14 cellular contexts compared by ENCODE assay signal in the genomic region with DNA sequence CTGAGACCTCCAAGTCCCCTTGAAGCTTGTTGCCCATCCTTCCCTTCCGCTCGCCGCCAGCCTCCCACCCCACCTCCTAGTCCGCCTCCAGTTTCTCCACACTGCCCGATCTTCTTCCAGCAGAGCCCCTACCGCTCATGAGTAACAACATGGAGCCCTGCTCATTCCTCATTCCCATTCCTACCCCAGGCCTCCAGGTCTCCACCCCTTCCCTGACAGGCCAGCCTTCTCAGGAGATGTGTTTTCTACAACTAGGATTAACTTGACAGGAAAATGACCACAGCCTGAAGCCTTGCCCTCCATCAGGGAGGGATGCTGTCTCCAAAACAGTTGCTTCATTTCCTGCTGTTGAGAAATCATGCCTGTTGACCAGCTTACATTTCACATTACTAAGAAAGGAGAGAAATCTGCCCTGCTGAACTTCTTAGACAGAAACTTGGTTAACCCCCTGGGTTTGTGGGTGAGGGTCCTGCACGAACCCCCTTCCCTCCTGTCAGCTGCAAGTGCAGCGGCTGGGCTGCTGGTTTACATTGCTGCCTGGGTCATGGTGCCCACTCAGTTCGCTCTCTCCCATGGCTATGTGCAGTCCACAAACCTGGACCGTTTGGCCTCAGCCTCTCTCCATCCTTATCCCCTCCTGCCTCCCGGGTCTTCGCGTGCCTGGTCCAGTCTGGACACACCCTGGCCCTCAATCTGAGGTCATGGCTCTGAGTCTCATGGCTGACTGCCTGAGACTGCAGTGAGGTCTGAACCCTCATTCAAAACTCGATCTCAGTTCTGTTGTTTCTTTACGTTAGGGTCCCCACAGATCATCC. TPM values are rescaled to one million over a fixed set of nuclear protein-coding genes. Genes with fewer than 3 reads are reported as not detected.
DNase-seq lines count a peak whose midpoint lies in the region; ATAC-seq, FAIRE-seq and TF ChIP-seq lines count a peak whose summit lies in the region.
"Had no signal": no experiment of that assay in that cellular context is flagged by ENCODE, and none has a peak within 500 bp of the region (broad histone marks: within the 10 kb centered on the region; RNA-seq: fewer than 3 reads in every experiment).

No MANE protein-coding gene starts in this region.

- no peak for ATAC-seq in natural killer cell treated with Interleukin-12 subunit alpha and Interleukin-12 subunit beta and Interleukin-15 and Interleukin-18, amount 100 ng/mL, for 72 hours

- no peaks in the 10 kb centered on the region for H3K9me3 Mint-ChIP-seq in natural killer cell treated with Interleukin-12 subunit alpha and Interleukin-12 subunit beta and Interleukin-15 and Interleukin-18, amount 100 ng/mL, for 72 hours

- TF ChIP-seq POLR2A in H1 (IDR thresholded peaks at IDR 0.05; ENCODE audit: control extremely low read depth in 1 of 2, low read depth in 2 of 2, low read length in 2 of 2): no peak

- no peaks in the 10 kb centered on the region for H3K79me1 ChIP-seq in H1 (ENCODE audit: low read depth, low read length)

- H2BK12ac ChIP-seq in H1 (ENCODE audit: low read depth, low read length): 0 out of 2 replicates have a peak overlapping the region, but pooled peaks have one; percentile 12

- no peak overlapping the region for H3K14ac ChIP-seq in H1 (ENCODE audit: insufficient read length)

- DNase-seq in M059J (ENCODE audit: low read depth): peak; percentile 69
- no peak for DNase-seq in H1 (ENCODE audit: low read depth in 1 of 2, low spot score in 2 of 2)
- peak; percentile 48 for DNase-seq in mucosa of gallbladder (ENCODE audit: low spot score)
- DNase-seq in GM19240 (ENCODE audit: insufficient read length, low spot score): no peak
- DNase-seq in natural killer cell treated with Interleukin-12 subunit alpha and Interleukin-12 subunit beta and Interleukin-15 and Interleukin-18, amount 100 ng/mL, for 72 hours (ENCODE audit: low spot score): no peak
- DNase-seq in NCI-H748 treated with DMSO at 0.1 percent for 48 hours (lab: John Stamatoyannopoulos, UW): no peak
- no peak for DNase-seq in kidney glomerular epithelial cell (lab: John Stamatoyannopoulos, UW)
- DNase-seq: NCI-H1092 had no signal

- no peak for FAIRE-seq in H1 (lab: Jason Lieb, UNC)

- H3K23ac ChIP-seq in H1 (ENCODE audit: insufficient read length): no peak overlapping the region

- H3K56ac ChIP-seq in H1 (replicated peaks; ENCODE audit: insufficient read length, low read depth, low read length): no peak overlapping the region

- peaks cover 0 to 5% of the 10 kb centered on the region in 2 donors for H3K4me1 Mint-ChIP-seq in natural killer cell treated with Interleukin-12 subunit alpha and Interleukin-12 subunit beta and Interleukin-15 and Interleukin-18, amount 100 ng/mL, for 72 hours (ENCODE audit: low read depth in 2 of 2)
- H3K4me1 Mint-ChIP-seq: memory B cell had no signal

- H2BK15ac ChIP-seq in H1 (ENCODE audit: low read length): no peak overlapping the region

- H3K4me1 ChIP-seq in ACC112 (ENCODE audit: control insufficient read depth, insufficient read depth, low read length, unreplicated experiment) (peaks cover 51% of the 10 kb centered on the region), H1 (replicated peaks in 1 of 4; ENCODE audit: control insufficient read depth in 3 of 4, insufficient read depth in 4 of 4, low read length in 3 of 4) (peaks cover 0 to 7% (median 0%) of the 10 kb centered on the region in 4 experiments; a peak in 2 of 7 replicates)

- TF ChIP-seq CTCF in H1 (IDR thresholded peaks at IDR 0.05; ENCODE audit: control extremely low read depth in 1 of 3, insufficient read depth in 1 of 3, low read depth in 1 of 3, low read length in 3 of 3): no peak

- peaks cover 26 to 34% of the 10 kb centered on the region in 2 donors for H3K27me3 Mint-ChIP-seq in natural killer cell treated with Interleukin-12 subunit alpha and Interleukin-12 subunit beta and Interleukin-15 and Interleukin-18, amount 100 ng/mL, for 72 hours

- peak overlapping the region; percentile 3 for H2AFZ ChIP-seq in ACC112 (ENCODE audit: low read length, unreplicated experiment)
- H2AFZ ChIP-seq in H1 (ENCODE audit: low read length): no peak overlapping the region

- no peak overlapping the region for H3K4me3 Mint-ChIP-seq in natural killer cell treated with Interleukin-12 subunit alpha and Interleukin-12 subunit beta and Interleukin-15 and Interleukin-18, amount 100 ng/mL, for 72 hours
- H3K4me3 Mint-ChIP-seq: memory B cell had no signal

- H3K27ac Mint-ChIP-seq in natural killer cell treated with Interleukin-12 subunit alpha and Interleukin-12 subunit beta and Interleukin-15 and Interleukin-18, amount 100 ng/mL, for 72 hours: no peak overlapping the region
- H3K27ac Mint-ChIP-seq: memory B cell had no signal

- H3K18ac ChIP-seq in H1 (ENCODE audit: extremely low read depth, low read length): no peak overlapping the region

- H3K4me3 ChIP-seq in ACC112 (ENCODE audit: low read depth, low read length): no peak overlapping the region
- no peak overlapping the region for H3K4me3 ChIP-seq in H1 (ENCODE audit: extremely low read depth in 1 of 4, insufficient read depth in 2 of 4, low read depth in 3 of 4, low read length in 4 of 4)
- H3K4me3 ChIP-seq: BLaER1 had no signal

- no peak overlapping the region for H4K91ac ChIP-seq in H1 (replicated peaks; ENCODE audit: insufficient read length, low read length)

- H2BK120ac ChIP-seq in H1 (replicated peaks; ENCODE audit: low read depth, low read length): no peak overlapping the region

- no peak overlapping the region for H2BK5ac ChIP-seq in H1 (ENCODE audit: low read depth, low read length)

- H3K9me3 ChIP-seq in H1 (ENCODE audit: insufficient read depth in 2 of 2, low read depth in 1 of 2, low read length in 1 of 2): no peaks in the 10 kb centered on the region
- H3K9me3 ChIP-seq: BLaER1 had no signal

- no peak for TF ChIP-seq EP300 in H1 (IDR thresholded peaks at IDR 0.05; ENCODE audit: borderline replicate concordance in 1 of 2, low read depth in 2 of 2, low read length in 2 of 2)

- CTCF ChIA-PET in H1 (lab: Charles Lee; ENCODE audit: partially characterized antibody): interaction anchor here (0.7 to 6.7 kb wide), 10 partner anchors 14 to 162 kb away, joined by 3 to 55 read pairs (median 4); no protein-coding TSS in a partner anchor

- H3K36me3 ChIP-seq in ACC112 (ENCODE audit: insufficient read depth, low read length) (no peaks in the 10 kb centered on the region), H1 (ENCODE audit: control insufficient read depth in 2 of 4, insufficient read depth in 4 of 4, low read length in 3 of 4) (no peaks in the 10 kb centered on the region)
- H3K36me3 ChIP-seq: BLaER1 had no signal

- no peak overlapping the region for H3K4me2 ChIP-seq in H1 (ENCODE audit: insufficient read depth in 1 of 2, low read depth in 2 of 2, low read length in 2 of 2)
- H3K4me2 ChIP-seq: BLaER1 had no signal

- H3K79me2 ChIP-seq in ACC112 (ENCODE audit: control insufficient read depth, insufficient read depth, low read length, unreplicated experiment) (no peaks in the 10 kb centered on the region), H1 (ENCODE audit: control insufficient read depth in 1 of 2, insufficient read depth in 2 of 2, low read length in 2 of 2) (no peaks in the 10 kb centered on the region)

- POLR2A ChIA-PET in H1 (lab: Charles Lee; ENCODE audit: partially characterized antibody): interaction anchor here (1.2 kb wide), 1 partner anchor 65 kb away, joined by 3 read pairs; no protein-coding TSS in a partner anchor

- H3K27ac ChIP-seq in ACC112 (ENCODE audit: low read depth, low read length) (peak overlapping the region; percentile 53), H1 (ENCODE audit: low read depth, low read length) (no peak overlapping the region)
- H3K27ac ChIP-seq: BLaER1 had no signal

- H3K23me2 ChIP-seq in H1 (ENCODE audit: low read depth, low read length): no peaks in the 10 kb centered on the region

- no peak overlapping the region for H2AK5ac ChIP-seq in H1 (ENCODE audit: low read depth, low read length)

- H3K4ac ChIP-seq in H1 (replicated peaks; ENCODE audit: insufficient read length, low read depth, low read length): no peak overlapping the region

- no peak overlapping the region for H4K8ac ChIP-seq in H1 (ENCODE audit: extremely low read depth, insufficient read depth, low read length)

- H3K27me3 ChIP-seq in ACC112 (ENCODE audit: insufficient read depth, low read length): no peaks in the 10 kb centered on the region
- no peaks in the 10 kb centered on the region; a peak in 1 of 7 replicates for H3K27me3 ChIP-seq in H1 (replicated peaks in 1 of 4; ENCODE audit: control insufficient read depth in 3 of 4, extremely low read depth in 1 of 4, insufficient read depth in 3 of 4, low read length in 3 of 4)
- H3K27me3 ChIP-seq: BLaER1 had no signal

- no peak overlapping the region for H4K5ac ChIP-seq in H1 (ENCODE audit: insufficient read length, low read depth, low read length)

- H3K36me3 Mint-ChIP-seq in natural killer cell treated with Interleukin-12 subunit alpha and Interleukin-12 subunit beta and Interleukin-15 and Interleukin-18, amount 100 ng/mL, for 72 hours: no peaks in the 10 kb centered on the region
- H3K36me3 Mint-ChIP-seq: memory B cell had no signal

- WGBS in H1 (ENCODE audit: extremely low coverage in 1 of 2, insufficient coverage in 1 of 2, insufficient read length in 1 of 2, insufficient replicate concordance in 2 of 2, low coverage in 1 of 2, low lambda C conversion rate in 2 of 2, missing lambda C conversion rate in 1 of 2), 2 experiments: 95% methylated on average over 15 of the region's 15 CpGs; no CpG with 5 or more reads in 1 of the 2 experiments

- no peak overlapping the region for H3K9ac ChIP-seq in H1 (replicated peaks in 1 of 4; ENCODE audit: extremely low read depth in 1 of 4, low read depth in 3 of 4, low read length in 3 of 4)
- H3K9ac ChIP-seq: BLaER1 had no signal

- no peak for TF ChIP-seq RAD21 in H1 (IDR thresholded peaks at IDR 0.05 in 1 of 2, conservative IDR thresholded peaks at IDR 0.05 in 1 of 2; ENCODE audit: low read depth in 2 of 2, low read length in 2 of 2)

- no peaks in the 10 kb centered on the region for H4K20me1 ChIP-seq in H1 (replicated peaks in 1 of 2; ENCODE audit: control insufficient read depth in 1 of 2, insufficient read depth in 2 of 2, low read length in 2 of 2)
- H4K20me1 ChIP-seq: BLaER1 had no signal

- no peak overlapping the region for H2BK20ac ChIP-seq in H1 (ENCODE audit: low read length)

RNA-seq across cellular contexts. Expression of a gene that starts 16.1 kb away (rescaled TPM):
- not detected in 2 replicates for total RNA-seq in M059J (2014; rRNA removed; shearing (Covaris generic))
- total RNA-seq in H1 (2021; fragmentation: NEBNext Ultra II Directional; extraction: Animal tissue kit (Norgen Biotek cat#: 25700)): not detected in 2 replicates
- polyA plus RNA-seq in H1 (2011; rRNA removed): 0.57 and 1.0 TPM in 2 replicates
- polyA plus RNA-seq in H1 (2011; cell fraction: cytosol; rRNA removed): 0.66 TPM
- polyA plus RNA-seq in H1 (2011; cell fraction: nucleus; rRNA removed): 2.8 TPM
- 0.30 to 1.2 TPM (median 0.59 TPM) in 4 replicates for polyA plus RNA-seq in H1 (2012, experiment 1 of 2)
- polyA plus RNA-seq in H1 (2012, experiment 2 of 2): 0.12 TPM
- 0.14 TPM for polyA plus RNA-seq in H1 (2013, experiment 1 of 2)
- 0.13 TPM for polyA plus RNA-seq in H1 (2013, experiment 2 of 2)
- 0.37 TPM in 1 of 2 replicates, not detected in the other for polyA minus RNA-seq in H1 (2011; rRNA and poly(A)+ RNA removed)
- polyA minus RNA-seq in H1 (2011; cell fraction: cytosol; rRNA and poly(A)+ RNA removed): not detected
- polyA minus RNA-seq in H1 (2011; cell fraction: nucleus; rRNA and poly(A)+ RNA removed): not detected
- total RNA-seq in mucosa of gallbladder: 0.40 TPM
- 1 to 10 TPM; 1.6 to 1.8 TPM for total RNA-seq in natural killer cell treated with Interleukin-12 subunit alpha and Interleukin-12 subunit beta and Interleukin-15 and Interleukin-18, amount 100 ng/mL, for 72 hours
- total RNA-seq: activated CD8-positive, alpha-beta memory T cell treated with anti-CD3 and anti-CD28 coated beads for 36 hours had no signal

RNA-seq across cellular contexts. Expression of a gene that starts 26.8 kb away (rescaled TPM):
- total RNA-seq in M059J (2014; rRNA removed; shearing (Covaris generic)): not detected in 2 replicates
- not detected in 2 replicates for total RNA-seq in H1 (2021; fragmentation: NEBNext Ultra II Directional; extraction: Animal tissue kit (Norgen Biotek cat#: 25700))
- not detected in 2 replicates for polyA plus RNA-seq in H1 (2011; rRNA removed)
- 0.04 TPM for polyA plus RNA-seq in H1 (2011; cell fraction: cytosol; rRNA removed)
- polyA plus RNA-seq in H1 (2011; cell fraction: nucleus; rRNA removed): 0.13 TPM
- 0.06 TPM in 1 of 4 replicates, not detected in the others for polyA plus RNA-seq in H1 (2012, experiment 1 of 2)
- not detected for polyA plus RNA-seq in H1 (2012, experiment 2 of 2)
- polyA plus RNA-seq in H1 (2013, experiment 1 of 2): not detected
- polyA plus RNA-seq in H1 (2013, experiment 2 of 2): not detected
- polyA minus RNA-seq in H1 (2011; rRNA and poly(A)+ RNA removed): 0.03 and 0.05 TPM in 2 replicates
- polyA minus RNA-seq in H1 (2011; cell fraction: cytosol; rRNA and poly(A)+ RNA removed): not detected
- polyA minus RNA-seq in H1 (2011; cell fraction: nucleus; rRNA and poly(A)+ RNA removed): 0.50 TPM
- total RNA-seq in mucosa of gallbladder: 0.06 TPM
- 1 to 10 TPM in 1 of 2 donors, under 1 TPM in 1; 0.36 to 3.8 TPM for total RNA-seq in natural killer cell treated with Interleukin-12 subunit alpha and Interleukin-12 subunit beta and Interleukin-15 and Interleukin-18, amount 100 ng/mL, for 72 hours
- total RNA-seq: dermis microvascular lymphatic vessel endothelial cell, SK-MEL-5 had no signal

RNA-seq across cellular contexts. Expression of a gene that starts 27.0 kb away (rescaled TPM):
- total RNA-seq in M059J (2014; rRNA removed; shearing (Covaris generic)): not detected in 2 replicates
- not detected in 2 replicates for total RNA-seq in H1 (2021; fragmentation: NEBNext Ultra II Directional; extraction: Animal tissue kit (Norgen Biotek cat#: 25700))
- not detected in 2 replicates for polyA plus RNA-seq in H1 (2011; rRNA removed)
- polyA plus RNA-seq in H1 (2011; cell fraction: cytosol; rRNA removed): not detected
- polyA plus RNA-seq in H1 (2011; cell fraction: nucleus; rRNA removed): not detected
- not detected in 4 replicates for polyA plus RNA-seq in H1 (2012, experiment 1 of 2)
- not detected for polyA plus RNA-seq in H1 (2012, experiment 2 of 2)
- not detected for polyA plus RNA-seq in H1 (2013, experiment 1 of 2)
- not detected for polyA plus RNA-seq in H1 (2013, experiment 2 of 2)
- polyA minus RNA-seq in H1 (2011; rRNA and poly(A)+ RNA removed): not detected in 2 replicates
- polyA minus RNA-seq in H1 (2011; cell fraction: cytosol; rRNA and poly(A)+ RNA removed): not detected
- not detected for polyA minus RNA-seq in H1 (2011; cell fraction: nucleus; rRNA and poly(A)+ RNA removed)
- total RNA-seq in mucosa of gallbladder: not detected
- not detected for total RNA-seq in natural killer cell treated with Interleukin-12 subunit alpha and Interleukin-12 subunit beta and Interleukin-15 and Interleukin-18, amount 100 ng/mL, for 72 hours
- total RNA-seq: activated CD8-positive, alpha-beta memory T cell treated with anti-CD3 and anti-CD28 coated beads for 36 hours; dermis microvascular lymphatic vessel endothelial cell; SK-MEL-5 had no signal

Comparison
In these comparisons a context has a peak if more than half of its experiments do, and no peak if none do; other contexts are left out.
1. DNase-seq: peak in M059J (single experiment) and mucosa of gallbladder (single experiment); none in H1 (0 of 2), GM19240 (single experiment), natural killer cell treated with Interleukin-12 subunit alpha and Interleukin-12 subunit beta and Interleukin-15 and Interleukin-18, amount 100 ng/mL, for 72 hours (single experiment), NCI-H748 treated with DMSO at 0.1 percent for 48 hours (single experiment) and kidney glomerular epithelial cell (single experiment).